In genomic region chr6:111536888-111537287, GRCh38 we compare ENCODE assay signal across 10 cellular contexts. TPM values are rescaled to one million over a fixed set of nuclear protein-coding genes. Genes with fewer than 3 reads are reported as not detected.
DNase-seq lines count a peak whose midpoint lies in the region; ATAC-seq and TF ChIP-seq lines count a peak whose summit lies in the region.
"Had no signal": no experiment of that assay in that cellular context is flagged by ENCODE, and none has a peak within 500 bp of the region (broad histone marks: within the 10 kb centered on the region; RNA-seq: fewer than 3 reads in every experiment).

No MANE protein-coding gene starts in this region.

- ATAC-seq in HG02610 (IDR thresholded peaks at IDR 0.05; ENCODE audit: unreplicated experiment): peak; percentile 54
- ATAC-seq in left lung: peak; percentile 79
- no peak for ATAC-seq in GM18858 (IDR thresholded peaks at IDR 0.05; ENCODE audit: unreplicated experiment)
- ATAC-seq: HCT116 had no signal

- no peaks in the 10 kb centered on the region for H3K27me3 Mint-ChIP-seq in T-helper 2 cell treated with Interferon-gamma antibody and Interleukin-4, amounts not matched to agents 5 μg/mL and 100 μg/mL, for 36 hours (ENCODE audit: low read depth)

- no peaks in the 10 kb centered on the region for H3K36me3 Mint-ChIP-seq in T-helper 2 cell treated with Interferon-gamma antibody and Interleukin-4, amounts not matched to agents 5 μg/mL and 100 μg/mL, for 36 hours (ENCODE audit: low read depth)

- peak overlapping the region in 1 of 2 donors; percentile 35 for H3K27ac ChIP-seq in left lung
- peak overlapping the region in 2 of 4 donors; percentile 1 to 50 for H3K27ac ChIP-seq in Peyer's patch
- H3K27ac ChIP-seq in dorsolateral prefrontal cortex: peak overlapping the region in 14 of 59 donors; percentile 4 to 48 (median 24)

- DNase-seq in GDM1 (lab: John Stamatoyannopoulos, UW) (peak; percentile 68), left lung (peak in 1 of 2 donors; percentile 46), T-helper 9 cell (no peak), Peyer's patch (no peak), dorsolateral prefrontal cortex (no peak)
- DNase-seq in T-helper 2 cell treated with Interferon-gamma antibody and Interleukin-4, amounts not matched to agents 5 μg/mL and 100 μg/mL, for 36 hours (ENCODE audit: low spot score): no peak
- DNase-seq: NCI-H2171 had no signal

- H3K4me1 ChIP-seq in left lung: peaks cover 6 to 47% of the 10 kb centered on the region in 2 donors
- H3K4me1 ChIP-seq in Peyer's patch: peaks cover 0 to 27% (median 8%) of the 10 kb centered on the region in 4 donors

- H3K27me3 ChIP-seq in left lung: no peaks in the 10 kb centered on the region
- H3K27me3 ChIP-seq in Peyer's patch: no peaks in the 10 kb centered on the region
- H3K27me3 ChIP-seq in dorsolateral prefrontal cortex: no peaks in the 10 kb centered on the region

- TF ChIP-seq CTCF in left lung (IDR thresholded peaks at IDR 0.05) (no peak), Peyer's patch (IDR thresholded peaks at IDR 0.05) (no peak), dorsolateral prefrontal cortex (IDR thresholded peaks at IDR 0.05 in 54 of 56, conservative IDR thresholded peaks at IDR 0.05 in 2 of 56; ENCODE audit: low read depth in 1 of 56, partially characterized antibody in 56 of 56) (no peak)

- peaks cover 24% of the 10 kb centered on the region for H3K4me1 Mint-ChIP-seq in T-helper 2 cell treated with Interferon-gamma antibody and Interleukin-4, amounts not matched to agents 5 μg/mL and 100 μg/mL, for 36 hours (ENCODE audit: low read depth)

- H3K9me3 Mint-ChIP-seq in T-helper 2 cell treated with Interferon-gamma antibody and Interleukin-4, amounts not matched to agents 5 μg/mL and 100 μg/mL, for 36 hours: no peaks in the 10 kb centered on the region

- H3K4me3 ChIP-seq in left lung (no peak overlapping the region), Peyer's patch (no peak overlapping the region), dorsolateral prefrontal cortex (no peak overlapping the region)

- intact Hi-C loops in left lung (cut with DNase I): no loop called here
- intact Hi-C loops in dorsolateral prefrontal cortex (cut with DNase I): no loop called here

- H3K36me3 ChIP-seq in left lung (no peaks in the 10 kb centered on the region), Peyer's patch (no peaks in the 10 kb centered on the region)

- peak overlapping the region; percentile 7 for H3K27ac Mint-ChIP-seq in T-helper 2 cell treated with Interferon-gamma antibody and Interleukin-4, amounts not matched to agents 5 μg/mL and 100 μg/mL, for 36 hours

- peak overlapping the region; percentile 1 for H3K4me3 Mint-ChIP-seq in T-helper 2 cell treated with Interferon-gamma antibody and Interleukin-4, amounts not matched to agents 5 μg/mL and 100 μg/mL, for 36 hours

- H3K9me3 ChIP-seq in left lung: no peaks in the 10 kb centered on the region
- no peaks in the 10 kb centered on the region for H3K9me3 ChIP-seq in Peyer's patch

- TF ChIP-seq POLR2A in Peyer's patch (IDR thresholded peaks at IDR 0.05): no peak

RNA-seq across cellular contexts. Expression of gene REV3L, which starts 53.9 kb away (rescaled TPM):
- total RNA-seq in left lung (10 to 100 TPM; 29.3 to 35.4 TPM), Peyer's patch (10 to 100 TPM; 20.5 to 50.3 (median 38.0) TPM), dorsolateral prefrontal cortex (10 to 100 TPM; 34.5 to 90.2 (median 58.2) TPM)
